In the genomic region with DNA sequence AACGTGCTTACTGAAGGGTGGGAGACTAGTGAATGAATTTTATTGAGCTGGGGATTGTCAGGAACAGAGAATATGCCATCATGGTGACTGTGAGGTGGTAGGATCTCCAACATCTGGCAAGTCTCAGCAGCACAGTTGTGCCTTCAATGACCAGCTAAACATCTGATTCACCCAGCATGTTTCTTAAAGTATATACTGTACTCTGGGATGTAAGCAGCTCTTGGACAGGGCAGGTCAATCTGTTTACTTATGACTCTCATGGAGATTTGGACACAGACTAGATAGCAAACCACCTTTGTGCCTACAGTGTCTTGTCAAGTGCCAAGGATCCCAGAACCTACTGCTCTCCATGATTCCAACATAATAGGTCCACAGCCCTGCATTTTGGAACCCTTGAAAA, we compare ENCODE assay signal across 15 cellular contexts.
DNase-seq lines count a peak whose midpoint lies in the region; ATAC-seq and TF ChIP-seq lines count a peak whose summit lies in the region.
"Had no signal": no experiment of that assay in that cellular context is flagged by ENCODE, and none has a peak within 500 bp of the region (broad histone marks: within the 10 kb centered on the region; RNA-seq: fewer than 3 reads in every experiment).

No MANE protein-coding gene starts in this region.

- BruUV-seq in PC-3 (replicated peaks; lab: Mats Ljungman, UMichigan), result no TSS peak
- no TSS peak for BruUV-seq in MCF 10A (replicated peaks; lab: Mats Ljungman, UMichigan)

- H3K4me1 ChIP-seq in GM23248 (ENCODE audit: insufficient read depth) (peaks cover 40% of the 10 kb centered on the region), PC-3 (ENCODE audit: insufficient read depth, low read length) (peaks cover 24% of the 10 kb centered on the region)
- H3K4me1 ChIP-seq: BLaER1 treated with 17β-estradiol and CSF1 and Interleukin-3, amounts not matched to agents 10 nM and 100 nM had no signal

- H3K4me3 Mint-ChIP-seq in MCF 10A (ENCODE audit: unreplicated experiment) (no peak overlapping the region), endothelial cell (ENCODE audit: unreplicated experiment) (no peak overlapping the region)
- H3K4me3 Mint-ChIP-seq: CD4-positive, CD25-positive, alpha-beta regulatory T cell; H9 had no signal

- intact Hi-C loops in PC-3 (cut with micrococcal nuclease), result loop anchor here (10.0 kb wide), 2 partner anchors 131 to 801 kb away; a partner anchor contains a TSS
- intact Hi-C loops in MCF 10A (cut with micrococcal nuclease), result loop anchor here (10.0 kb wide), 1 partner anchor 801 kb away; a partner anchor contains a TSS

- H3K27me3 ChIP-seq in GM23248 (replicated peaks; ENCODE audit: insufficient read depth) (no peaks in the 10 kb centered on the region), PC-3 (ENCODE audit: low read length) (no peaks in the 10 kb centered on the region)
- H3K27me3 ChIP-seq: BLaER1 treated with 17β-estradiol and CSF1 and Interleukin-3, amounts not matched to agents 10 nM and 100 nM had no signal

- H3F3A ChIP-seq in GM23248 (ENCODE audit: insufficient read depth) (peaks cover 33% of the 10 kb centered on the region), PC-3 (ENCODE audit: low read length, unreplicated experiment) (no peaks in the 10 kb centered on the region)

- H3K4me1 Mint-ChIP-seq in MCF 10A (ENCODE audit: insufficient read depth, unreplicated experiment), result peaks cover 21% of the 10 kb centered on the region
- H3K4me1 Mint-ChIP-seq in endothelial cell (ENCODE audit: unreplicated experiment), result no peaks in the 10 kb centered on the region
- H3K4me1 Mint-ChIP-seq: CD4-positive, CD25-positive, alpha-beta regulatory T cell; H9 had no signal

- H3K27ac Mint-ChIP-seq in MCF 10A (ENCODE audit: low read depth, unreplicated experiment), result no peak overlapping the region
- H3K27ac Mint-ChIP-seq in endothelial cell (ENCODE audit: unreplicated experiment), result no peak overlapping the region
- H3K27ac Mint-ChIP-seq: CD4-positive, CD25-positive, alpha-beta regulatory T cell; H9 had no signal

- in situ Hi-C loops in GM23248 (cut with MboI), result no loop called here

- no peaks in the 10 kb centered on the region; the same call in 1 of the 2 replicates for H3K9me2 ChIP-seq in GM23248 (ENCODE audit: insufficient read depth)
- no peaks in the 10 kb centered on the region for H3K9me2 ChIP-seq in PC-3 (replicated peaks; ENCODE audit: low read length)

- H3K9me3 ChIP-seq in GM23248 (ENCODE audit: low read depth) (no peaks in the 10 kb centered on the region), PC-3 (ENCODE audit: low read length) (no peaks in the 10 kb centered on the region)

- no peaks in the 10 kb centered on the region for H4K20me1 ChIP-seq in GM23248 (ENCODE audit: insufficient read depth)
- H4K20me1 ChIP-seq in PC-3 (ENCODE audit: low read length), result no peaks in the 10 kb centered on the region
- H4K20me1 ChIP-seq: BLaER1 treated with 17β-estradiol and CSF1 and Interleukin-3, amounts not matched to agents 10 nM and 100 nM had no signal

- DNase-seq in GM23248 (peak; percentile 1), PC-3 (peak; percentile 2), fibroblast of villous mesenchyme (ENCODE audit: low read depth) (peak; percentile 26), retina (peak; percentile 3), HT-29 (ENCODE audit: low spot score) (no peak), MCF 10A (ENCODE audit: unreplicated experiment) (no peak), endothelial cell (ENCODE audit: low spot score) (no peak)
- DNase-seq: ACHN; CD4-positive, CD25-positive, alpha-beta regulatory T cell; DMS53; GOT3; H9 had no signal

- H3K36me3 ChIP-seq in GM23248 (ENCODE audit: low read depth) (no peaks in the 10 kb centered on the region), PC-3 (ENCODE audit: low read depth, low read length) (no peaks in the 10 kb centered on the region)
- H3K36me3 ChIP-seq: BLaER1 treated with 17β-estradiol and CSF1 and Interleukin-3, amounts not matched to agents 10 nM and 100 nM had no signal

- no peak overlapping the region for H3K9ac ChIP-seq in GM23248
- H3K9ac ChIP-seq in PC-3 (ENCODE audit: low read length), result no peak overlapping the region
- H3K9ac ChIP-seq: BLaER1 treated with 17β-estradiol and CSF1 and Interleukin-3, amounts not matched to agents 10 nM and 100 nM had no signal

- H3K27me3 Mint-ChIP-seq in MCF 10A (ENCODE audit: insufficient read depth, unreplicated experiment), result no peaks in the 10 kb centered on the region
- no peaks in the 10 kb centered on the region for H3K27me3 Mint-ChIP-seq in endothelial cell (ENCODE audit: unreplicated experiment)
- H3K27me3 Mint-ChIP-seq: CD4-positive, CD25-positive, alpha-beta regulatory T cell had no signal

- H3K4me2 ChIP-seq in GM23248 (ENCODE audit: unreplicated experiment) (no peak overlapping the region), PC-3 (ENCODE audit: low read length) (no peak overlapping the region)
- H3K4me2 ChIP-seq: BLaER1 treated with 17β-estradiol and CSF1 and Interleukin-3, amounts not matched to agents 10 nM and 100 nM had no signal

- H3K4me3 ChIP-seq in GM23248 (no peak overlapping the region), PC-3 (ENCODE audit: low read length) (no peak overlapping the region), fibroblast of villous mesenchyme (ENCODE audit: low read depth, low read length) (no peak overlapping the region)
- H3K4me3 ChIP-seq: BLaER1 treated with 17β-estradiol and CSF1 and Interleukin-3, amounts not matched to agents 10 nM and 100 nM had no signal

- TF ChIP-seq CTCF in PC-3 (conservative IDR thresholded peaks at IDR 0.05; ENCODE audit: low read depth, low read length) (no peak), fibroblast of villous mesenchyme (IDR thresholded peaks at IDR 0.05; ENCODE audit: insufficient read depth, low read depth, low read length) (no peak), MCF 10A (IDR thresholded peaks at IDR 0.05; ENCODE audit: unreplicated experiment) (no peak), endothelial cell (IDR thresholded peaks at IDR 0.05; ENCODE audit: unreplicated experiment) (no peak)

- H2AFZ ChIP-seq in GM23248 (no peak overlapping the region), PC-3 (ENCODE audit: low read length) (no peak overlapping the region)

- CTCF ChIA-PET in PC-3 (lab: Charles Lee), result no interaction called here
- CTCF ChIA-PET in MCF 10A (lab: Yijun Ruan, JAX), result interaction anchor here (0.6 to 1.0 kb wide), 2 partner anchors 15 to 20 kb away, joined by 3 read pairs; no protein-coding TSS in a partner anchor

- H3K36me3 Mint-ChIP-seq in MCF 10A (ENCODE audit: insufficient read depth, unreplicated experiment), result peaks cover 6% of the 10 kb centered on the region
- H3K36me3 Mint-ChIP-seq in endothelial cell (ENCODE audit: low read depth, unreplicated experiment), result no peaks in the 10 kb centered on the region
- H3K36me3 Mint-ChIP-seq: CD4-positive, CD25-positive, alpha-beta regulatory T cell had no signal

- no peaks in the 10 kb centered on the region for H3K79me2 ChIP-seq in GM23248 (ENCODE audit: insufficient read depth)
- H3K79me2 ChIP-seq in PC-3 (ENCODE audit: low read length), result no peaks in the 10 kb centered on the region

- ATAC-seq in PC-3 (no peak), GM21526 (IDR thresholded peaks at IDR 0.05; ENCODE audit: low FRiP score, unreplicated experiment) (no peak)

- WGBS in GM23248 (ENCODE audit: low coverage in 1 of 2, low lambda C conversion rate in 2 of 2, missing lambda C conversion rate in 2 of 2), 2 experiments, result 100% methylated on average over 1 of the region's 1 CpG

- POLR2A ChIA-PET in PC-3 (lab: Charles Lee; ENCODE audit: unreplicated experiment), result no interaction called here
- POLR2A ChIA-PET in MCF 10A (lab: Yijun Ruan, JAX), result interaction anchor here (0.6 to 1.9 kb wide), 4 partner anchors 19 to 800 kb away, joined by 3 to 7 read pairs (median 3); a partner anchor contains a TSS

- H3K9me3 Mint-ChIP-seq in MCF 10A (ENCODE audit: unreplicated experiment), result no peaks in the 10 kb centered on the region
- no peaks in the 10 kb centered on the region for H3K9me3 Mint-ChIP-seq in endothelial cell (ENCODE audit: unreplicated experiment)

- H3K27ac ChIP-seq in GM23248 (no peak overlapping the region), PC-3 (ENCODE audit: low read length) (0 out of 2 replicates have a peak overlapping the region, but pooled peaks have one; percentile 46)
- H3K27ac ChIP-seq: BLaER1 treated with 17β-estradiol and CSF1 and Interleukin-3, amounts not matched to agents 10 nM and 100 nM; HL-60 had no signal

Comparison
In these comparisons a context has a peak if more than half of its experiments do, and no peak if none do; other contexts are left out.
1. DNase-seq: peak in GM23248 (single experiment), PC-3 (single experiment), fibroblast of villous mesenchyme (single experiment) and retina (single experiment); none in HT-29 (single experiment), MCF 10A (single experiment) and endothelial cell (single experiment).